Comparison of ENCODE assay signal across 21 cellular contexts in the genomic region with DNA sequence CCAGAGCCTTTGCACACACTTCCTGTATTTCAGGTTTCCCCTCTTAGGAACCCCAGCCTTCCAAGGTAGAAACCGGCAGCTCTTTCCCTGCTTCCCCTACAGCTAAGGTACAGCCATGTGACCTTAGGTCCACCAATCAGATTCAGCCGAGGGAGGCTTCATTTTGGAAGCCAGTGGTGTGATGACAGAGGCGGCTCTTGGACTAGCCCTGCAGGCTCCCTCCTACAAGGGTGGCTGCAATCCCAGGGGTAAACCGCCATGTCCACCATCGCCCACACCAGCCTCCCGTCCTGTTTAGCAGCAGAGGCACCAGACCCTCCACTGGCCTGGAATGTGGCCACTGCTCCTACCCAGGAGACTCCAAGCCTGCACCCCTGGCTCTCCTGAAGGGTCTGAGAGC.
"Had no signal": no experiment of that assay in that cellular context is flagged by ENCODE, and none has a peak within 500 bp of the region (broad histone marks: within the 10 kb centered on the region; RNA-seq: fewer than 3 reads in every experiment).

No MANE protein-coding gene starts in this region.

- H3K27ac Mint-ChIP-seq: activated naive CD8-positive, alpha-beta T cell treated with anti-CD3 and anti-CD28 coated beads for 36 hours; activated T-cell treated with anti-CD3 and anti-CD28 coated beads, Interleukin-2, amount 50 U/mL, for 72 hours; neural progenitor cell; stimulated activated naive B cell treated with anti-CD40 and anti-IgM and Interleukin-4, amounts not matched to agents 10 μg/mL and 1 μg/mL and 100 μg/mL, for 72 hours had no signal

- H3K4me1 Mint-ChIP-seq: activated naive CD8-positive, alpha-beta T cell treated with anti-CD3 and anti-CD28 coated beads for 36 hours; naive B cell; stimulated activated naive B cell treated with anti-CD40 and anti-IgM and Interleukin-4, amounts not matched to agents 10 μg/mL and 1 μg/mL and 100 μg/mL, for 72 hours had no signal

- H3K9me3 ChIP-seq: body of pancreas, heart left ventricle, lower lobe of right lung, SJSA1, transverse colon had no signal

- FAIRE-seq: frontal cortex had no signal

- H3K27ac ChIP-seq: body of pancreas, heart left ventricle, lower lobe of right lung, neural progenitor cell, parathyroid adenoma, SJSA1, transverse colon had no signal

- H3K9me3 Mint-ChIP-seq: activated naive CD8-positive, alpha-beta T cell treated with anti-CD3 and anti-CD28 coated beads for 36 hours; activated T-cell treated with anti-CD3 and anti-CD28 coated beads, Interleukin-2, amount 50 U/mL, for 72 hours; neural progenitor cell had no signal

- ATAC-seq: activated CD4-positive, CD25-positive, alpha-beta regulatory T cell treated with anti-CD3 and anti-CD28 coated beads, Interleukin-2, amount 50 U/mL, for 24 hours; activated T-cell treated with anti-CD3 and anti-CD28 coated beads, Interleukin-2, amount 50 U/mL, for 72 hours; body of pancreas; heart left ventricle; left cardiac atrium; lower lobe of right lung; stimulated activated naive B cell treated with anti-CD40 and anti-IgM and Interleukin-4, amounts not matched to agents 10 μg/mL and 1 μg/mL and 100 μg/mL, for 72 hours had no signal

- H3K4me2 ChIP-seq: neural progenitor cell had no signal

- H3K36me3 ChIP-seq: heart left ventricle, lower lobe of right lung, neural progenitor cell, SJSA1, transverse colon had no signal

- H3K4me1 ChIP-seq: body of pancreas, heart left ventricle, lower lobe of right lung, parathyroid adenoma, transverse colon had no signal

- H3K4me3 Mint-ChIP-seq: activated naive CD8-positive, alpha-beta T cell treated with anti-CD3 and anti-CD28 coated beads for 36 hours; activated T-cell treated with anti-CD3 and anti-CD28 coated beads, Interleukin-2, amount 50 U/mL, for 72 hours; naive B cell; neural progenitor cell; stimulated activated naive B cell treated with anti-CD40 and anti-IgM and Interleukin-4, amounts not matched to agents 10 μg/mL and 1 μg/mL and 100 μg/mL, for 72 hours had no signal

- DNase-seq: activated gamma-delta T cell; activated naive CD8-positive, alpha-beta T cell treated with anti-CD3 and anti-CD28 coated beads for 36 hours; activated T-cell treated with anti-CD3 and anti-CD28 coated beads, Interleukin-2, amount 50 U/mL, for 72 hours; amygdala; body of pancreas; central memory CD4-positive, alpha-beta T cell; cortex of kidney; effector CD8-positive, alpha-beta T cell; left cardiac atrium; lower lobe of right lung; naive B cell; stimulated activated CD4-positive, alpha-beta T cell treated with anti-CD3 and anti-CD28 coated beads, Interleukin-2, amount 100 ng/mL, for 48 hours; stimulated activated naive B cell treated with anti-CD40 and anti-IgM and Interleukin-4, amounts not matched to agents 10 μg/mL and 1 μg/mL and 100 μg/mL, for 72 hours; SW 1271; transverse colon had no signal

- H3K79me2 ChIP-seq: parathyroid adenoma had no signal

- H2AFZ ChIP-seq: neural progenitor cell, parathyroid adenoma had no signal

- H3K27me3 ChIP-seq: body of pancreas, neural progenitor cell, SJSA1 had no signal

- H3K4me3 ChIP-seq: body of pancreas, heart left ventricle, lower lobe of right lung, neural progenitor cell, SJSA1, transverse colon had no signal

- H3K36me3 Mint-ChIP-seq: activated naive CD8-positive, alpha-beta T cell treated with anti-CD3 and anti-CD28 coated beads for 36 hours; naive B cell; neural progenitor cell; stimulated activated naive B cell treated with anti-CD40 and anti-IgM and Interleukin-4, amounts not matched to agents 10 μg/mL and 1 μg/mL and 100 μg/mL, for 72 hours had no signal

- H3K9ac ChIP-seq: neural progenitor cell, parathyroid adenoma had no signal
